ENCODE assay signal across 11 cellular contexts in genomic region chr9:125744616-125745387, GRCh38. TPM values are rescaled to one million over a fixed set of nuclear protein-coding genes. Genes with fewer than 3 reads are reported as not detected.
DNase-seq lines count a peak whose midpoint lies in the region; ATAC-seq and TF ChIP-seq lines count a peak whose summit lies in the region.
"Had no signal": no experiment of that assay in that cellular context is flagged by ENCODE, and none has a peak within 500 bp of the region (broad histone marks: within the 10 kb centered on the region; RNA-seq: fewer than 3 reads in every experiment).

No MANE protein-coding gene starts in this region.

- no peaks in the 10 kb centered on the region; the same call in 1 of the 2 replicates for H4K20me1 ChIP-seq in OCI-LY7 (ENCODE audit: insufficient read depth, low read length)

- H3K9me3 Mint-ChIP-seq in activated CD4-positive, alpha-beta T cell treated with anti-CD3 and anti-CD28 coated beads, Interleukin-2, amount 10 ng/mL, durations not matched to agents 24 days and 14 days = no peaks in the 10 kb centered on the region

- no peak overlapping the region for H3K27ac Mint-ChIP-seq in activated CD4-positive, alpha-beta T cell treated with anti-CD3 and anti-CD28 coated beads, Interleukin-2, amount 10 ng/mL, durations not matched to agents 24 days and 14 days

- no peak for ATAC-seq in HG03571 (IDR thresholded peaks at IDR 0.05; ENCODE audit: unreplicated experiment)

- H3K27me3 Mint-ChIP-seq in activated CD4-positive, alpha-beta T cell treated with anti-CD3 and anti-CD28 coated beads, Interleukin-2, amount 10 ng/mL, durations not matched to agents 24 days and 14 days = peaks cover 40% of the 10 kb centered on the region

- peaks cover 16% of the 10 kb centered on the region for H3K36me3 ChIP-seq in OCI-LY7 (ENCODE audit: insufficient read depth, low read length)
- H3K36me3 ChIP-seq in skeletal muscle satellite cell (ENCODE audit: insufficient read depth, low read length) = peaks cover 6% of the 10 kb centered on the region
- H3K36me3 ChIP-seq: left lung, tibial nerve had no signal

- TF ChIP-seq CTCF in OCI-LY7 (conservative IDR thresholded peaks at IDR 0.05; ENCODE audit: low read length) = no peak

- H3K36me3 Mint-ChIP-seq in activated CD4-positive, alpha-beta T cell treated with anti-CD3 and anti-CD28 coated beads, Interleukin-2, amount 10 ng/mL, durations not matched to agents 24 days and 14 days (ENCODE audit: low read depth) = peaks cover 5% of the 10 kb centered on the region

- H2AFZ ChIP-seq in OCI-LY7 (ENCODE audit: low read length) = peak overlapping the region; percentile 97; the same call in 1 of the 2 replicates

- H3K9me2 ChIP-seq in OCI-LY7 (ENCODE audit: insufficient read depth, low read length) = no peaks in the 10 kb centered on the region

- H3K4me1 ChIP-seq in OCI-LY7 (ENCODE audit: insufficient read depth, low read length, poor library complexity, severe bottlenecking) = peaks cover 26% of the 10 kb centered on the region
- H3K4me1 ChIP-seq in skeletal muscle satellite cell (ENCODE audit: control insufficient read depth, insufficient read depth, low read length) = peaks cover 42% of the 10 kb centered on the region

- H3K4me3 Mint-ChIP-seq in activated CD4-positive, alpha-beta T cell treated with anti-CD3 and anti-CD28 coated beads, Interleukin-2, amount 10 ng/mL, durations not matched to agents 24 days and 14 days = peak overlapping the region; percentile 95

- H3K9ac ChIP-seq in skeletal muscle satellite cell (ENCODE audit: low read depth, low read length) = peak overlapping the region; percentile 30

- peaks cover 20% of the 10 kb centered on the region for H3K4me1 Mint-ChIP-seq in activated CD4-positive, alpha-beta T cell treated with anti-CD3 and anti-CD28 coated beads, Interleukin-2, amount 10 ng/mL, durations not matched to agents 24 days and 14 days

- POLR2A ChIA-PET in OCI-LY7 (lab: Charles Lee) = interaction anchor here (0.5 to 2.1 kb wide), 5 partner anchors 12 to 50 kb away, joined by 3 to 9 read pairs (median 4); partner anchors contain the start of gene MAPKAP1

- DNase-seq in activated CD4-positive, alpha-beta T cell treated with anti-CD3 and anti-CD28 coated beads, Interleukin-2, amount 10 ng/mL, durations not matched to agents 24 days and 14 days = no peak
- DNase-seq in activated CD4-positive, alpha-beta T cell treated with anti-CD3 and anti-CD28 coated beads for 48 hours = no peak
- no peak for DNase-seq in OCI-LY7 (ENCODE audit: low spot score)
- peak; percentile 81 for DNase-seq in fibroblast of gingiva (ENCODE audit: low read depth)
- DNase-seq in SHP77 treated with DMSO at 0.1 percent for 48 hours (lab: John Stamatoyannopoulos, UW) = no peak
- no peak for DNase-seq in activated effector memory CD4-positive, alpha-beta T cell treated with anti-CD3 and anti-CD28 coated beads, Interleukin-2, amount 50 U/mL, for 16 hours
- DNase-seq: left lung, NCI-H1694 had no signal

- H3K27me3 ChIP-seq in skeletal muscle satellite cell (ENCODE audit: control insufficient read depth, insufficient read depth, low read length) = no peaks in the 10 kb centered on the region
- H3K27me3 ChIP-seq: left lung, tibial nerve had no signal

- CTCF ChIA-PET in OCI-LY7 (lab: Charles Lee; ENCODE audit: unreplicated experiment) = no interaction called here

- intact Hi-C loops in activated CD4-positive, alpha-beta T cell treated with anti-CD3 and anti-CD28 coated beads, Interleukin-2, amount 10 ng/mL, durations not matched to agents 24 days and 14 days (cut with micrococcal nuclease) = loop anchor here (5.0 kb wide), 1 partner anchor 98 kb away; no protein-coding TSS in a partner anchor
- intact Hi-C loops in OCI-LY7 (cut with micrococcal nuclease; ENCODE audit: unreplicated experiment) = loop anchor here (5.0 kb wide), 1 partner anchor 338 kb away; no protein-coding TSS in a partner anchor

- H3K27ac ChIP-seq in OCI-LY7 (ENCODE audit: low read depth, low read length, poor library complexity, severe bottlenecking) = no peak overlapping the region

- no peak overlapping the region for H3K4me3 ChIP-seq in OCI-LY7 (ENCODE audit: low read depth, low read length, poor library complexity, severe bottlenecking)
- peak overlapping the region; percentile 37 for H3K4me3 ChIP-seq in skeletal muscle satellite cell (ENCODE audit: low read length)

- no peaks in the 10 kb centered on the region for H3K79me2 ChIP-seq in OCI-LY7 (ENCODE audit: insufficient read depth, low read depth, low read length)

- BruUV-seq in OCI-LY7 (replicated peaks; lab: Mats Ljungman, UMichigan) = no TSS peak

- H3K4me2 ChIP-seq in OCI-LY7 (ENCODE audit: low read length) (peak overlapping the region; percentile 83), skeletal muscle satellite cell (ENCODE audit: low read length) (peak overlapping the region; percentile 98)

- H3K9me3 ChIP-seq in OCI-LY7 (ENCODE audit: low read length) = no peaks in the 10 kb centered on the region
- H3K9me3 ChIP-seq in skeletal muscle satellite cell (replicated peaks; ENCODE audit: low read length) = no peaks in the 10 kb centered on the region
- H3K9me3 ChIP-seq: left lung, tibial nerve had no signal

RNA-seq across cellular contexts. Expression of gene PBX3, which starts 2.4 kb away (rescaled TPM):
- 26.1 and 27.7 TPM in 2 replicates for total RNA-seq in activated CD4-positive, alpha-beta T cell treated with anti-CD3 and anti-CD28 coated beads, Interleukin-2, amount 10 ng/mL, durations not matched to agents 24 days and 14 days
- total RNA-seq in OCI-LY7 (2014; rRNA removed; shearing (Covaris generic)) = 54.6 and 67.3 TPM in 2 replicates
- 40.8 and 49.2 TPM in 2 replicates for total RNA-seq in OCI-LY7 (2022)
- total RNA-seq in skeletal muscle satellite cell (2012; rRNA removed) = 17.0 and 17.7 TPM in 2 replicates

RNA-seq across cellular contexts. Expression of gene MAPKAP1, which starts 37.8 kb away (rescaled TPM):
- total RNA-seq in activated CD4-positive, alpha-beta T cell treated with anti-CD3 and anti-CD28 coated beads, Interleukin-2, amount 10 ng/mL, durations not matched to agents 24 days and 14 days = 104 and 123 TPM in 2 replicates
- 66.2 and 72.4 TPM in 2 replicates for total RNA-seq in OCI-LY7 (2014; rRNA removed; shearing (Covaris generic))
- 78.8 and 85.5 TPM in 2 replicates for total RNA-seq in OCI-LY7 (2022)
- 87.4 and 87.7 TPM in 2 replicates for total RNA-seq in skeletal muscle satellite cell (2012; rRNA removed)
